ENCODE assay signal across 8 cellular contexts in the genomic region with DNA sequence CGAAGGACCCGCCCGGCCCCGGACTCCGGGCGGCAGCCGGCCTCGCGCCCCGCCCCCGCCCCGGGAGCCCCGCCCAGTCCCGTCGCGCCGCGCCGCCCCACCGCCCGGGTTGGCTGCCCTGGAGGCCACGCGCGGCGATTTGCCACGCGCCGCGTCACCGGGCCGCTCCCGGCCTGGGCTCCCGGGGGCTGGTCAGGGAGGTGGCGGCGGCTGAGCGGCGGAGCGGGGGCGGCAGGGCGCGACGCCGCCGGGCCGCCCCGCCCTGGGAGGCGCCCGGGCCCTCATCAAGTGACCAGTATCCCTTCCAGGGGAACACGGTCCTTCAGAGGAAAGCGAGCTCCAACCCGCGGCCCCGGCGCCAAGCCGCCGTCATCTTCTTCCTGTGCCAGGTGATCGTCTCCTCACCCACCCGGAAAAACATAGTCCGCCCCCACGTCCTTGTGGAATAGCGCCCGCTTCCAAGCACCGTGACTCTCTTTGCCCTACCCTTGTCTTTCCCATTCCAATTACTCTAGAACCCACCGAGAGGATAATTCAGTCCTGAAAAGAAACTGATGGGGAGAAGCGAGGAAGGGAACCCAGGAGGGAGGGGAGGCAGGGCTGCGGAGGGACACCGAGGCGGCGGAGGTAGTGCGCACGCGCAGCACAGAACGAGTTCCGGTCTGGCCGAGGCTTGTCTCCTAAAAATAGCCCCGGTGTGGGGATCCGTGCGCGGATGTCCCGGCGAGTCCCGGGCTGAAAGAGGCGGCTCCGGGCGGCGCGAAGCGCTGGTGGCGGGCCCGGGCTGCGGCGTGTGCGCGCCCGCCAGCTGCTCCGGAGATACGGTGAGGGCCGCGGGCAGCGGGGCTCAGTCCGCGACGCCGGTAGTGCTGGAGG. TPM values are rescaled to one million over a fixed set of nuclear protein-coding genes. Genes with fewer than 3 reads are reported as not detected.
DNase-seq lines count a peak whose midpoint lies in the region; ATAC-seq and TF ChIP-seq lines count a peak whose summit lies in the region.

Gene MEF2A (plus strand): TSS at position 704 of the 876 bp plus-strand sequence. CDS start 67,136 bp downstream, outside the sequence.

- peak within 1 kb of the TSS; percentile 83 for H3K27ac ChIP-seq in OCI-LY1 (ENCODE audit: low read depth, low read length, poor library complexity, severe bottlenecking)
- peak within 1 kb of the TSS; percentile 93 for H3K27ac ChIP-seq in mesodermal cell (ENCODE audit: low read depth, low read length, severe bottlenecking)

- H3K4me2 ChIP-seq in OCI-LY1 (ENCODE audit: low read length) = peak within 1 kb of the TSS; percentile 98

- WGBS in mesodermal cell (ENCODE audit: insufficient coverage in 2 of 2), 2 experiments = 1% methylated on average over 46 to 52 of the region's 104 CpGs

- DNase-seq in COR-L47 (lab: John Stamatoyannopoulos, UW) (peak; percentile 92), HUDEP-2 (lab: John Stamatoyannopoulos, UW; ENCODE audit: unreplicated experiment in 76 of 76) (peak in 75 of 76 experiments; percentile 42 to 91 (median 81)), endothelial cell (ENCODE audit: low spot score) (peak; percentile 94)
- DNase-seq in activated CD8-positive, alpha-beta memory T cell treated with anti-CD3 and anti-CD28 coated beads, Interleukin-2, amount 50 U/mL, for 4 hours = peak; percentile 89
- DNase-seq in stimulated activated CD8-positive, alpha-beta memory T cell treated with anti-CD3 and anti-CD28 coated beads, Interleukin-15, amount 100 ng/mL, for 24 hours (ENCODE audit: low read depth) = peak; percentile 79

- H3K4me1 Mint-ChIP-seq in endothelial cell (ENCODE audit: unreplicated experiment) = peaks cover 48% of the 10 kb centered on the region

- H3K9ac ChIP-seq in OCI-LY1 (ENCODE audit: low read length) = peak within 1 kb of the TSS; percentile 99

- no peaks in the 10 kb centered on the region for H3K36me3 Mint-ChIP-seq in endothelial cell (ENCODE audit: low read depth, unreplicated experiment)

- no peaks in the 10 kb centered on the region for H3K27me3 ChIP-seq in OCI-LY1 (ENCODE audit: insufficient read depth, low read length)

- TF ChIP-seq CTCF in OCI-LY1 (IDR thresholded peaks at IDR 0.05; ENCODE audit: low read length) (no peak), endothelial cell (IDR thresholded peaks at IDR 0.05; ENCODE audit: unreplicated experiment) (no peak)

- peak within 1 kb of the TSS; percentile 97 for H3K27ac Mint-ChIP-seq in endothelial cell (ENCODE audit: unreplicated experiment)

- H3K36me3 ChIP-seq in OCI-LY1 (ENCODE audit: insufficient read depth, low read length) (no peaks in the 10 kb centered on the region), mesodermal cell (ENCODE audit: control insufficient read depth, insufficient read depth, low read length) (no peaks in the 10 kb centered on the region)

- peak within 1 kb of the TSS; percentile 99 for H3K4me3 Mint-ChIP-seq in endothelial cell (ENCODE audit: unreplicated experiment)

- no peaks in the 10 kb centered on the region for H3F3A ChIP-seq in OCI-LY1 (ENCODE audit: insufficient read depth, low read length)

- H3K4me3 ChIP-seq in OCI-LY1 (ENCODE audit: low read depth, low read length, poor library complexity, severe bottlenecking) (peak within 1 kb of the TSS; percentile 93), mesodermal cell (ENCODE audit: extremely low read depth, insufficient read depth, low read length, poor library complexity, severe bottlenecking) (peak within 1 kb of the TSS; percentile 81)

- H3K9me3 ChIP-seq in OCI-LY1 (ENCODE audit: low read length) (no peaks in the 10 kb centered on the region), mesodermal cell (ENCODE audit: control insufficient read depth, low read length) (no peaks in the 10 kb centered on the region)

- H2AFZ ChIP-seq in OCI-LY1 (ENCODE audit: low read length) = peak within 1 kb of the TSS; percentile 98

- H3K4me1 ChIP-seq in OCI-LY1 (ENCODE audit: insufficient read depth, low read length, severe bottlenecking) (peaks cover 39% of the 10 kb centered on the region), mesodermal cell (ENCODE audit: control insufficient read depth, insufficient read depth, low read length, poor library complexity, severe bottlenecking) (peaks cover 19% of the 10 kb centered on the region)

- H3K9me2 ChIP-seq in OCI-LY1 (ENCODE audit: low read depth, low read length) = no peaks in the 10 kb centered on the region

- H3K79me2 ChIP-seq in OCI-LY1 (ENCODE audit: insufficient read depth, low read length) = peaks cover 42% of the 10 kb centered on the region

- no peaks in the 10 kb centered on the region for H4K20me1 ChIP-seq in OCI-LY1 (ENCODE audit: insufficient read depth, low read length)

- peaks cover 7% of the 10 kb centered on the region for H3K27me3 Mint-ChIP-seq in endothelial cell (ENCODE audit: unreplicated experiment)

- H3K9me3 Mint-ChIP-seq in endothelial cell (ENCODE audit: unreplicated experiment) = no peaks in the 10 kb centered on the region

- peak; percentile 60 for ATAC-seq in GM21381 (IDR thresholded peaks at IDR 0.05; ENCODE audit: unreplicated experiment)

RNA-seq across cellular contexts. Expression of gene MEF2A, which starts in this region (rescaled TPM):
- 43.5 TPM for total RNA-seq in endothelial cell (ENCODE audit: unreplicated experiment)
- 33.2 TPM for polyA plus RNA-seq in mesodermal cell (2013, experiment 1 of 2)
- polyA plus RNA-seq in mesodermal cell (2013, experiment 2 of 2) = 35.4 TPM

Comparison
In these comparisons a context has a peak if more than half of its experiments do, and no peak if none do; other contexts are left out.
1. Peak in every context shown above with its lines: DNase-seq, ATAC-seq, H3K4me3 ChIP-seq and H3K27ac ChIP-seq.